In genomic region chr21:29293495-29293894, GRCh38 we compare ENCODE assay signal across 11 cellular contexts.
DNase-seq lines count a peak whose midpoint lies in the region; ATAC-seq lines count a peak whose summit lies in the region.
"Had no signal": no experiment of that assay in that cellular context is flagged by ENCODE, and none has a peak within 500 bp of the region (broad histone marks: within the 10 kb centered on the region; RNA-seq: fewer than 3 reads in every experiment).

No MANE protein-coding gene starts in this region.

- peaks cover 19 to 42% of the 10 kb centered on the region in 2 donors for H3K4me1 Mint-ChIP-seq in stimulated activated naive B cell treated with anti-CD40 and anti-IgM and Interleukin-4, amounts not matched to agents 10 μg/mL and 1 μg/mL and 100 μg/mL, for 72 hours

- peak overlapping the region; percentile 84 for H3K27ac Mint-ChIP-seq in stimulated activated naive B cell treated with anti-CD40 and anti-IgM and Interleukin-4, amounts not matched to agents 10 μg/mL and 1 μg/mL and 100 μg/mL, for 72 hours

- H3K27me3 Mint-ChIP-seq in stimulated activated naive B cell treated with anti-CD40 and anti-IgM and Interleukin-4, amounts not matched to agents 10 μg/mL and 1 μg/mL and 100 μg/mL, for 72 hours, result no peaks in the 10 kb centered on the region

- ATAC-seq in activated CD4-positive, CD25-positive, alpha-beta regulatory T cell treated with anti-CD3 and anti-CD28 coated beads, Interleukin-2, amount 50 U/mL, for 24 hours, result peak; percentile 26 to 33
- ATAC-seq in HG02840 (IDR thresholded peaks at IDR 0.05; ENCODE audit: low FRiP score, unreplicated experiment), result peak; percentile 66
- ATAC-seq in stimulated activated naive B cell treated with anti-CD40 and anti-IgM and Interleukin-4, amounts not matched to agents 10 μg/mL and 1 μg/mL and 100 μg/mL, for 72 hours (replicated peaks), result peak; percentile 99

- H3K9me3 Mint-ChIP-seq in stimulated activated naive B cell treated with anti-CD40 and anti-IgM and Interleukin-4, amounts not matched to agents 10 μg/mL and 1 μg/mL and 100 μg/mL, for 72 hours, result peaks cover 3 to 4% of the 10 kb centered on the region in 2 donors

- peak overlapping the region in 1 of 2 donors; percentile 13 for H3K4me3 Mint-ChIP-seq in stimulated activated naive B cell treated with anti-CD40 and anti-IgM and Interleukin-4, amounts not matched to agents 10 μg/mL and 1 μg/mL and 100 μg/mL, for 72 hours

- H3K36me3 Mint-ChIP-seq in stimulated activated naive B cell treated with anti-CD40 and anti-IgM and Interleukin-4, amounts not matched to agents 10 μg/mL and 1 μg/mL and 100 μg/mL, for 72 hours, result peaks cover 0 to 5% of the 10 kb centered on the region in 2 donors

- DNase-seq in activated CD4-positive, CD25-positive, alpha-beta regulatory T cell (lab: John Stamatoyannopoulos, UW), result no peak
- DNase-seq in Kasumi-1 (lab: John Stamatoyannopoulos, UW) (peak; percentile 87 to 88), medulla oblongata (ENCODE audit: extremely low spot score) (no peak), NCI-H226 (no peak), NCI-H345 treated with DMSO at 0.1 percent for 48 hours (lab: John Stamatoyannopoulos, UW; ENCODE audit: unreplicated experiment) (no peak)
- peak; percentile 75 for DNase-seq in stimulated activated naive B cell treated with anti-CD40 and anti-IgM and Interleukin-4, amounts not matched to agents 10 μg/mL and 1 μg/mL and 100 μg/mL, for 72 hours
- DNase-seq: 8988T; activated CD4-positive, alpha-beta T cell treated with anti-CD3 and anti-CD28 coated beads for 48 hours; stimulated activated naive CD4-positive, alpha-beta T cell treated with Interleukin-2 at 50 U/mL for 16 hours had no signal

Comparison
In these comparisons a context has a peak if more than half of its experiments do, and no peak if none do; other contexts are left out.
1. ATAC-seq: peak in every context shown above with its lines; median percentile 99 in stimulated activated naive B cell treated with anti-CD40 and anti-IgM and Interleukin-4, amounts not matched to agents 10 μg/mL and 1 μg/mL and 100 μg/mL, for 72 hours; 66 in HG02840; 30 in activated CD4-positive, CD25-positive, alpha-beta regulatory T cell treated with anti-CD3 and anti-CD28 coated beads, Interleukin-2, amount 50 U/mL, for 24 hours.
2. DNase-seq: peak in Kasumi-1 (2 of 2) and stimulated activated naive B cell treated with anti-CD40 and anti-IgM and Interleukin-4, amounts not matched to agents 10 μg/mL and 1 μg/mL and 100 μg/mL, for 72 hours (single experiment); none in activated CD4-positive, CD25-positive, alpha-beta regulatory T cell (0 of 4), medulla oblongata (single experiment), NCI-H226 (single experiment) and NCI-H345 treated with DMSO at 0.1 percent for 48 hours (single experiment).